In genomic region chr2:200380833-200381542, GRCh38 we compare ENCODE assay signal across 9 cellular contexts.
A peak's percentile ranks its signal among the peaks of the same experiment; 100 is the strongest.
DNase-seq lines count a peak whose midpoint lies in the region; ATAC-seq, FAIRE-seq and TF ChIP-seq lines count a peak whose summit lies in the region.
"Had no signal": no experiment of that assay in that cellular context is flagged by ENCODE, and none has a peak within 500 bp of the region (broad histone marks: within the 10 kb centered on the region; RNA-seq: fewer than 3 reads in every experiment).

No MANE protein-coding gene starts in this region.

- H2AFZ ChIP-seq in Karpas-422 (ENCODE audit: low read length) (peak overlapping the region; percentile 9; the same call in 1 of the 2 replicates), K562 (ENCODE audit: low read depth, low read length) (peak overlapping the region; percentile 73), osteoblast (ENCODE audit: low read length) (no peak overlapping the region)

- no TSS peak for BruUV-seq in K562 (replicated peaks; lab: Mats Ljungman, UMichigan)

- H3K4me3 ChIP-seq in Karpas-422 (ENCODE audit: low read length), result no peak overlapping the region
- no peak overlapping the region for H3K4me3 ChIP-seq in K562
- no peak overlapping the region for H3K4me3 ChIP-seq in osteoblast (ENCODE audit: insufficient read depth, low read length)

- H3K4me1 ChIP-seq in Karpas-422 (ENCODE audit: low read length) (peaks cover 37% of the 10 kb centered on the region), K562 (replicated peaks in 1 of 2; ENCODE audit: control insufficient read depth in 2 of 2, insufficient read depth in 2 of 2, low read length in 2 of 2) (peaks cover 2 to 54% of the 10 kb centered on the region in 2 experiments; a peak in 4 of 5 replicates), osteoblast (ENCODE audit: insufficient read depth, low read length) (peaks cover 59% of the 10 kb centered on the region)

- H3K9me3 ChIP-seq in Karpas-422 (ENCODE audit: low read length) (no peaks in the 10 kb centered on the region), K562 (replicated peaks; ENCODE audit: control insufficient read depth, insufficient read depth, low read depth, low read length) (no peaks in the 10 kb centered on the region), osteoblast (ENCODE audit: low read depth, low read length) (no peaks in the 10 kb centered on the region)

- H3K79me2 ChIP-seq in Karpas-422 (ENCODE audit: low read length) (no peaks in the 10 kb centered on the region), K562 (ENCODE audit: control insufficient read depth, insufficient read depth, low read length) (peaks cover 3% of the 10 kb centered on the region; the same call in 1 of the 3 replicates), osteoblast (ENCODE audit: insufficient read depth, low read length) (peaks cover 60% of the 10 kb centered on the region)

- 18% methylated on average over 5 of the region's 5 CpGs for WGBS in K562 (ENCODE audit: insufficient coverage, low coverage, missing lambda C conversion rate)

- no peaks in the 10 kb centered on the region for H3K36me3 ChIP-seq in Karpas-422 (ENCODE audit: insufficient read depth, low read length)
- H3K36me3 ChIP-seq in K562 (ENCODE audit: control insufficient read depth, insufficient read depth, low read length), result no peaks in the 10 kb centered on the region
- no peaks in the 10 kb centered on the region for H3K36me3 ChIP-seq in osteoblast (ENCODE audit: insufficient read depth, low read length)

- 0 out of 2 replicates have a peak, but pooled peaks have one; percentile 19 for TF ChIP-seq EP300 in K562 (IDR thresholded peaks at IDR 0.05; ENCODE audit: low read length)

- H4K20me1 ChIP-seq in Karpas-422 (ENCODE audit: insufficient read depth, low read depth, low read length) (no peaks in the 10 kb centered on the region), K562 (replicated peaks; ENCODE audit: control insufficient read depth, insufficient read depth, low read length) (no peaks in the 10 kb centered on the region), osteoblast (ENCODE audit: insufficient read depth, low read length) (no peaks in the 10 kb centered on the region)

- FAIRE-seq in K562 (lab: Jason Lieb, UNC), result peak; percentile 51
- FAIRE-seq: endometrium had no signal

- POLR2A ChIA-PET in K562 (lab: Yijun Ruan, JAX), result no interaction called here

- H3K9me1 ChIP-seq in K562 (ENCODE audit: control insufficient read depth, insufficient read depth, low read length), result no peaks in the 10 kb centered on the region

- intact Hi-C loops in K562 (cut with micrococcal nuclease), result no loop called here

- no peak for TF ChIP-seq CTCF in K562 (IDR thresholded peaks at IDR 0.05 in 2 of 3, conservative IDR thresholded peaks at IDR 0.05 in 1 of 3; ENCODE audit: insufficient read depth in 2 of 3, low read depth in 1 of 3, low read length in 3 of 3)
- TF ChIP-seq CTCF in osteoblast (IDR thresholded peaks at IDR 0.05; ENCODE audit: extremely low read depth, low read depth, low read length), result no peak

- TF ChIP-seq POLR2A in K562 (conservative IDR thresholded peaks at IDR 0.05), result no peak

- H3K9ac ChIP-seq in Karpas-422 (ENCODE audit: low read length) (no peak overlapping the region), K562 (ENCODE audit: insufficient read depth in 1 of 2, low read depth in 2 of 2, low read length in 2 of 2) (peak overlapping the region in 1 of 2 experiments; percentile 36; a peak in 1 of 4 replicates)

- no peak overlapping the region for H3K27ac ChIP-seq in Karpas-422 (ENCODE audit: low read length)
- peak overlapping the region; percentile 58 for H3K27ac ChIP-seq in K562 (ENCODE audit: extremely low read depth, low read depth, low read length)
- peak overlapping the region; percentile 90 for H3K27ac ChIP-seq in osteoblast (ENCODE audit: low read depth, low read length)

- peak; percentile 38 for ATAC-seq in GM18511 (IDR thresholded peaks at IDR 0.05; ENCODE audit: unreplicated experiment)
- peak; percentile 57 for ATAC-seq in K562

- no peaks in the 10 kb centered on the region for H3K27me3 ChIP-seq in Karpas-422 (ENCODE audit: low read length)
- H3K27me3 ChIP-seq in K562 (ENCODE audit: control insufficient read depth in 2 of 2, insufficient read depth in 2 of 2, low read length in 2 of 2), result no peaks in the 10 kb centered on the region
- no peaks in the 10 kb centered on the region for H3K27me3 ChIP-seq in osteoblast (ENCODE audit: insufficient read depth, low read length)

- no peak for TF ChIP-seq RAD21 in K562 (CRISPR knock-in tag; conservative IDR thresholded peaks at IDR 0.05 in 1 of 2, IDR thresholded peaks at IDR 0.05 in 1 of 2)

- DNase-seq in Karpas-422 (no peak), K562 (ENCODE audit: extremely low read depth in 1 of 4, low spot score in 3 of 4) (peak; percentile 14 to 53 (median 26)), osteoblast (ENCODE audit: insufficient read length, low spot score, missing footprints) (peak; percentile 74), GF-D8 (lab: John Stamatoyannopoulos, UW) (no peak), DMS153 (lab: John Stamatoyannopoulos, UW) (no peak), KBM-7 (no peak)
- DNase-seq: activated CD4-positive, CD25-positive, alpha-beta regulatory T cell treated with anti-CD3 and anti-CD28 coated beads, Interleukin-2, amount 50 U/mL, for 72 hours had no signal

- peak overlapping the region; percentile 54 for H3K4me2 ChIP-seq in Karpas-422 (ENCODE audit: low read depth, low read length, poor library complexity, severe bottlenecking)
- peak overlapping the region; percentile 39; the same call in 1 of the 2 replicates for H3K4me2 ChIP-seq in K562 (ENCODE audit: insufficient read depth, low read length)
- peak overlapping the region; percentile 79 for H3K4me2 ChIP-seq in osteoblast (ENCODE audit: insufficient read depth, low read length)

- CTCF ChIA-PET in K562 (lab: Yijun Ruan, JAX; ENCODE audit: low intra/inter-chr PET ratio), result no interaction called here

- in situ Hi-C loops in K562 (cut with MboI), result no loop called here
- in situ Hi-C loops in KBM-7 (cut with MboI; ENCODE audit: low pct_unique_long_range_greater_than_20kb, low sequenced_read_pairs), result no loop called here

- H3K9me2 ChIP-seq in Karpas-422 (replicated peaks; ENCODE audit: insufficient read depth, low read length), result no peaks in the 10 kb centered on the region

TF ChIP-seq in K562, 482 proteins besides CTCF, POLR2A, EP300 and RAD21 (continues in another document):
- TF ChIP-seq ZNF830 (CRISPR knock-in tag; IDR thresholded peaks at IDR 0.05) (no peak), FOXM1 (IDR thresholded peaks at IDR 0.05; ENCODE audit: low read depth) (no peak), FOXM1 (CRISPR knock-in tag; IDR thresholded peaks at IDR 0.05; ENCODE audit: low read depth) (no peak), LEF1 (IDR thresholded peaks at IDR 0.05) (peak; percentile 34; the same call in 1 of the 2 replicates), MCM2 (IDR thresholded peaks at IDR 0.05; ENCODE audit: low read depth) (no peak), ATF3 (IDR thresholded peaks at IDR 0.05) (0 out of 2 replicates have a peak, but pooled peaks have one; percentile 38), ATF3 (CRISPR knock-in tag; conservative IDR thresholded peaks at IDR 0.05) (no peak), MEIS2 (IDR thresholded peaks at IDR 0.05; ENCODE audit: partially characterized antibody) (peak; percentile 46), SMARCE1 (IDR thresholded peaks at IDR 0.05) (peak; percentile 61; the same call in 1 of the 2 replicates), CEBPB (tag; IDR thresholded peaks at IDR 0.05) (peak; percentile 61), ELF1 (tag; IDR thresholded peaks at IDR 0.05) (0 out of 2 replicates have a peak, but pooled peaks have one; percentile 21), JUND (IDR thresholded peaks at IDR 0.05; ENCODE audit: borderline replicate concordance, low read depth, low read length) (peak; percentile 61; the same call in 1 of the 2 replicates), JUND (tag; IDR thresholded peaks at IDR 0.05; ENCODE audit: borderline replicate concordance, low read depth, low read length) (0 out of 3 replicates have a peak, but pooled peaks have one; percentile 34), POLR3A (IDR thresholded peaks at IDR 0.05; ENCODE audit: borderline replicate concordance, extremely low read depth, insufficient read depth, insufficient read length) (no peak), ZNF316 (IDR thresholded peaks at IDR 0.05) (peak; percentile 40; the same call in 1 of the 2 replicates), MAFF (IDR thresholded peaks at IDR 0.05; ENCODE audit: low read length) (peak; percentile 23; the same call in 1 of the 2 replicates), DPF2 (IDR thresholded peaks at IDR 0.05) (peak; percentile 77), SRF (CRISPR knock-in tag; IDR thresholded peaks at IDR 0.05) (peak in 1 of 2 experiments; percentile 13; a peak in 1 of 4 replicates)

Comparison
In these comparisons a context has a peak if more than half of its experiments do, and no peak if none do; other contexts are left out.
1. DNase-seq: peak in K562 (4 of 4) and osteoblast (single experiment); none in Karpas-422 (single experiment), GF-D8 (single experiment), DMS153 (single experiment) and KBM-7 (single experiment).
2. Peak in every context shown above with its lines, with median percentiles within 50 percentile points of each other: H3K4me2 ChIP-seq.